In the genomic region with DNA sequence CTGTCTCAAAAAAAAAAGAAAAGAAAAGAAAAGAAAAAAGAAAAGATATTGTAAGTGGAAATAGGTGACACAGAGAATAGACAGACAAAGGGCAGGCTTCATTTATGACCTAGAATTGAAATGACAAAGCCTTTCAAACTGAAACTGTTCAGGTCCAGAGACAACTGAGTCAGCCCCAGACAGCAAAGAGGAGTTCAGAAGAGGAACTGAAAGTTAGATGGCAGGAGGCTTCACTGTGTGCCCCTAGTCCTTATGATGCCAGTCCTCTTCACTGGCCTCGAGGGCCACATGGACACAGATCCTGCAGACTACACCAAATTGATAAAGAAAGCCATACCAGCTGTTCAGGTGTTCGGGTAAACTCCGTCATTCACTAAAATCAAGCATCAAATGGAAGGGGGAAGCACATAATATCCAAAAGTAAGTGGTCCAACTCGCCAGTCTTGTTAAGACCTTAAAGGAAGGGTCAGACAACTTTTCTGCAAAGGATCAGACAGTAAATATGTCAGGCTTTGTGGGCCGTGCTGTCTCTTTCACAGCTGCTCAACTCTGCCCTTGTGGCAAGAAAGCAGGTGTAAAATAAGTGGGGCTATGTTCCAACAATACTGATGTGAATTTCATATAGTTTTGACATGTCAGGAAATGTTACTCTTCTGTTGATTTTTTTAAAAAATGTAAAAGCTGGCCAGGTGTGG, we compare ENCODE assay signal across 1 cellular context.
TF ChIP-seq lines count a peak whose summit lies in the region.

No MANE protein-coding gene starts in this region.

TF ChIP-seq in GM23338, 12 proteins besides CTCF, POLR2A, EP300 and RAD21 (continued from another document):
- TF ChIP-seq, protein P1, sequence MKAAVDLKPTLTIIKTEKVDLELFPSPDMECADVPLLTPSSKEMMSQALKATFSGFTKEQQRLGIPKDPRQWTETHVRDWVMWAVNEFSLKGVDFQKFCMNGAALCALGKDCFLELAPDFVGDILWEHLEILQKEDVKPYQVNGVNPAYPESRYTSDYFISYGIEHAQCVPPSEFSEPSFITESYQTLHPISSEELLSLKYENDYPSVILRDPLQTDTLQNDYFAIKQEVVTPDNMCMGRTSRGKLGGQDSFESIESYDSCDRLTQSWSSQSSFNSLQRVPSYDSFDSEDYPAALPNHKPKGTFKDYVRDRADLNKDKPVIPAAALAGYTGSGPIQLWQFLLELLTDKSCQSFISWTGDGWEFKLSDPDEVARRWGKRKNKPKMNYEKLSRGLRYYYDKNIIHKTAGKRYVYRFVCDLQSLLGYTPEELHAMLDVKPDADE (IDR thresholded peaks at IDR 0.05): no peak
- TF ChIP-seq, protein P2, sequence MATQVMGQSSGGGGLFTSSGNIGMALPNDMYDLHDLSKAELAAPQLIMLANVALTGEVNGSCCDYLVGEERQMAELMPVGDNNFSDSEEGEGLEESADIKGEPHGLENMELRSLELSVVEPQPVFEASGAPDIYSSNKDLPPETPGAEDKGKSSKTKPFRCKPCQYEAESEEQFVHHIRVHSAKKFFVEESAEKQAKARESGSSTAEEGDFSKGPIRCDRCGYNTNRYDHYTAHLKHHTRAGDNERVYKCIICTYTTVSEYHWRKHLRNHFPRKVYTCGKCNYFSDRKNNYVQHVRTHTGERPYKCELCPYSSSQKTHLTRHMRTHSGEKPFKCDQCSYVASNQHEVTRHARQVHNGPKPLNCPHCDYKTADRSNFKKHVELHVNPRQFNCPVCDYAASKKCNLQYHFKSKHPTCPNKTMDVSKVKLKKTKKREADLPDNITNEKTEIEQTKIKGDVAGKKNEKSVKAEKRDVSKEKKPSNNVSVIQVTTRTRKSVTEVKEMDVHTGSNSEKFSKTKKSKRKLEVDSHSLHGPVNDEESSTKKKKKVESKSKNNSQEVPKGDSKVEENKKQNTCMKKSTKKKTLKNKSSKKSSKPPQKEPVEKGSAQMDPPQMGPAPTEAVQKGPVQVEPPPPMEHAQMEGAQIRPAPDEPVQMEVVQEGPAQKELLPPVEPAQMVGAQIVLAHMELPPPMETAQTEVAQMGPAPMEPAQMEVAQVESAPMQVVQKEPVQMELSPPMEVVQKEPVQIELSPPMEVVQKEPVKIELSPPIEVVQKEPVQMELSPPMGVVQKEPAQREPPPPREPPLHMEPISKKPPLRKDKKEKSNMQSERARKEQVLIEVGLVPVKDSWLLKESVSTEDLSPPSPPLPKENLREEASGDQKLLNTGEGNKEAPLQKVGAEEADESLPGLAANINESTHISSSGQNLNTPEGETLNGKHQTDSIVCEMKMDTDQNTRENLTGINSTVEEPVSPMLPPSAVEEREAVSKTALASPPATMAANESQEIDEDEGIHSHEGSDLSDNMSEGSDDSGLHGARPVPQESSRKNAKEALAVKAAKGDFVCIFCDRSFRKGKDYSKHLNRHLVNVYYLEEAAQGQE (IDR thresholded peaks at IDR 0.05; ENCODE audit: unreplicated experiment): no peak
- TF ChIP-seq POLR2AphosphoS5 (IDR thresholded peaks at IDR 0.05; ENCODE audit: low read depth) (no peak), ZNF331 (CRISPR knock-in tag; IDR thresholded peaks at IDR 0.05; ENCODE audit: low read depth) (no peak), ZNF114 (CRISPR knock-in tag; IDR thresholded peaks at IDR 0.05) (no peak), STAT1 (IDR thresholded peaks at IDR 0.05; ENCODE audit: unreplicated experiment) (no peak)
